In genomic region chr7:67976490-67976889, GRCh38 we compare ENCODE assay signal across 1 cellular context.
TF ChIP-seq lines count a peak whose summit lies in the region.

No MANE protein-coding gene starts in this region.

TF ChIP-seq in HepG2, 621 proteins besides CTCF, POLR2A, EP300 and RAD21 (continued from another document):
- no peak for TF ChIP-seq ATF7 (IDR thresholded peaks at IDR 0.05)
- no peak for TF ChIP-seq ATF7 (CRISPR knock-in tag; IDR thresholded peaks at IDR 0.05)
- TF ChIP-seq, protein P1, sequence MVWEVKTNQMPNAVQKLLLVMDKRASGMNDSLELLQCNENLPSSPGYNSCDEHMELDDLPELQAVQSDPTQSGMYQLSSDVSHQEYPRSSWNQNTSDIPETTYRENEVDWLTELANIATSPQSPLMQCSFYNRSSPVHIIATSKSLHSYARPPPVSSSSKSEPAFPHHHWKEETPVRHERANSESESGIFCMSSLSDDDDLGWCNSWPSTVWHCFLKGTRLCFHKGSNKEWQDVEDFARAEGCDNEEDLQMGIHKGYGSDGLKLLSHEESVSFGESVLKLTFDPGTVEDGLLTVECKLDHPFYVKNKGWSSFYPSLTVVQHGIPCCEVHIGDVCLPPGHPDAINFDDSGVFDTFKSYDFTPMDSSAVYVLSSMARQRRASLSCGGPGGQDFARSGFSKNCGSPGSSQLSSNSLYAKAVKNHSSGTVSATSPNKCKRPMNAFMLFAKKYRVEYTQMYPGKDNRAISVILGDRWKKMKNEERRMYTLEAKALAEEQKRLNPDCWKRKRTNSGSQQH (CRISPR knock-in tag; IDR thresholded peaks at IDR 0.05; ENCODE audit: low read depth), result no peak
TF ChIP-seq in HepG2: peak in this region for 1.
